6 cellular contexts compared by ENCODE assay signal in the genomic region with DNA sequence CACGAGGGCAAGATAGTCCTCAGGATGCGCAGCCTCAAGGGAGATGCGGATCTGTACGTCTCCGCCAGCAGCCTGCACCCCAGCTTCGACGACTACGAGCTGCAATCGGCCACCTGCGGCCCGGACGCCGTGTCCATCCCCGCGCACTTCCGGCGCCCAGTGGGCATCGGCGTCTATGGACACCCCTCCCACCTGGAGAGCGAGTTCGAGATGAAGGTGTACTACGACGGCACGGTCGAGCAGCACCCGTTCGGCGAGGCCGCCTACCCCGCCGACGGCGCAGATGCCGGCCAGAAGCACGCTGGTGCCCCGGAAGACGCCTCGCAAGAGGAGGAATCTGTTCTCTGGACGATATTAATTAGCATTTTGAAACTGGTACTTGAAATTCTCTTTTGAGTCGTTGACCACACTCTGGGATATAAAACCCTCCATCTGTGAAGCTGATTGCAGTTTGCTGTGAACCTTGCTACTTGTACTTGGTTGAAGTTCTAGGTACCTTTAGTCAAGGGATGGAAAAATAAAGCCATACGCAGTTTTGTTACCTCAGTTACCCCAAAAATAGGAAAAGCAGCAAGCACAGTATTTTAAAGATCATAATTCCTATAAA. TPM values are rescaled to one million over a fixed set of nuclear protein-coding genes. Genes with fewer than 3 reads are reported as not detected.
DNase-seq lines count a peak whose midpoint lies in the region; ATAC-seq and TF ChIP-seq lines count a peak whose summit lies in the region.

No MANE protein-coding gene starts in this region.

- intact Hi-C loops in right lobe of liver (cut with DNase I) = no loop called here
- intact Hi-C loops in aorta (cut with DNase I) = loop anchor here (1.0 to 10.0 kb wide), 3 partner anchors 20 to 52 kb away; a partner anchor contains a TSS

- 2% methylated on average over 12 of the region's 41 CpGs for WGBS in right lobe of liver (ENCODE audit: insufficient coverage, low coverage, low lambda C conversion rate, missing lambda C conversion rate)
- WGBS in aorta, 2 donors = 1% methylated on average over 41 of the region's 41 CpGs

- H3K9me3 ChIP-seq in right lobe of liver = no peaks in the 10 kb centered on the region
- H3K9me3 ChIP-seq in aorta (ENCODE audit: control insufficient read depth, low read length) = no peaks in the 10 kb centered on the region

- TF ChIP-seq POLR2A in right lobe of liver (IDR thresholded peaks at IDR 0.05) = no peak

- TF ChIP-seq CTCF in right lobe of liver (IDR thresholded peaks at IDR 0.05) = no peak

- H3K4me1 ChIP-seq in right lobe of liver (peaks cover 0 to 24% (median 12%) of the 10 kb centered on the region in 4 donors), aorta (ENCODE audit: control insufficient read depth in 1 of 2, insufficient read depth in 2 of 2, low read length in 2 of 2) (no peaks in the 10 kb centered on the region)

- peak overlapping the region; percentile 68 to 90 (median 79) for H3K27ac ChIP-seq in right lobe of liver
- peak overlapping the region; percentile 63 to 77 for H3K27ac ChIP-seq in aorta (ENCODE audit: low read depth in 1 of 2, low read length in 2 of 2)

- H3K27me3 ChIP-seq in right lobe of liver (no peaks in the 10 kb centered on the region), aorta (ENCODE audit: control insufficient read depth in 1 of 2, insufficient read depth in 2 of 2, low read length in 1 of 2) (no peaks in the 10 kb centered on the region)

- DNase-seq in DMS79 (lab: John Stamatoyannopoulos, UW) (peak; percentile 22), DMS79 treated with DMSO at 0.1 percent for 48 hours (lab: John Stamatoyannopoulos, UW) (no peak), HT-29 (ENCODE audit: low spot score) (peak; percentile 60), right lobe of liver (peak in 1 of 3 donors; percentile 66), aorta (no peak)
- peak; percentile 20 for DNase-seq in activated T-helper 9 cell treated with anti-CD3 and anti-CD28 coated beads, Interleukin-2, amount 50 U/mL, for 16 hours (ENCODE audit: low read depth)

- no peaks in the 10 kb centered on the region for H3K36me3 ChIP-seq in right lobe of liver
- no peaks in the 10 kb centered on the region for H3K36me3 ChIP-seq in aorta (ENCODE audit: control insufficient read depth in 1 of 2, insufficient read depth in 2 of 2, low read length in 1 of 2)

- H3K4me3 ChIP-seq in right lobe of liver (peak overlapping the region; percentile 70 to 95 (median 89)), aorta (ENCODE audit: low read length in 2 of 2) (peak overlapping the region; percentile 52 to 59)

- ATAC-seq in right lobe of liver (peak in 3 of 4 donors; percentile 0 to 30 (median 5)), aorta (ENCODE audit: low FRiP score) (no peak)

RNA-seq across cellular contexts. Expression of a gene that starts 0.8 kb away (rescaled TPM):
- total RNA-seq in HT-29 (2014; rRNA removed; shearing (Covaris generic)) = 39.1 and 41.3 TPM in 2 replicates
- total RNA-seq in right lobe of liver (10 to 100 TPM; 17.2 to 38.2 (median 22.6) TPM), aorta (10 to 100 TPM; 18.3 to 20.6 TPM)
- 1 to 10 TPM; 7.9 to 9.0 TPM for polyA plus RNA-seq in aorta

RNA-seq across cellular contexts. Expression of a gene that starts 0.9 kb away (rescaled TPM):
- 38.3 and 44.7 TPM in 2 replicates for total RNA-seq in HT-29 (2014; rRNA removed; shearing (Covaris generic))
- 10 to 100 TPM in 5 of 6 experiments, 1 to 10 TPM in 1; 8.2 to 26.8 (median 12.7) TPM for total RNA-seq in right lobe of liver
- 10 to 100 TPM; 30.0 to 50.7 TPM for total RNA-seq in aorta
- 10 to 100 TPM in 1 of 2 donors, 1 to 10 TPM in 1; 4.5 to 58.7 TPM for polyA plus RNA-seq in aorta

RNA-seq across cellular contexts. Expression of a gene that starts 21.6 kb away (rescaled TPM):
- 20.0 and 20.1 TPM in 2 replicates for total RNA-seq in HT-29 (2014; rRNA removed; shearing (Covaris generic))
- total RNA-seq in right lobe of liver = 10 to 100 TPM; 19.9 to 31.4 (median 25.0) TPM
- 10 to 100 TPM; 59.4 to 59.8 TPM for total RNA-seq in aorta
- 10 to 100 TPM; 49.9 to 54.3 TPM for polyA plus RNA-seq in aorta

RNA-seq across cellular contexts. Expression of a gene that starts 48.6 kb away (rescaled TPM):
- total RNA-seq in HT-29 (2014; rRNA removed; shearing (Covaris generic)) = 1.7 and 3.2 TPM in 2 replicates
- under 1 TPM; 0.43 to 0.82 (median 0.68) TPM for total RNA-seq in right lobe of liver
- 1 to 10 TPM; 1.2 to 2.8 TPM for total RNA-seq in aorta
- 1 to 10 TPM; 1.6 to 1.9 TPM for polyA plus RNA-seq in aorta

RNA-seq across cellular contexts. Expression of a gene that starts 48.7 kb away (rescaled TPM):
- total RNA-seq in HT-29 (2014; rRNA removed; shearing (Covaris generic)) = 7.1 and 10.9 TPM in 2 replicates
- total RNA-seq in right lobe of liver (10 to 100 TPM; 11.1 to 24.4 (median 15.2) TPM), aorta (10 to 100 TPM; 15.0 to 29.3 TPM)
- polyA plus RNA-seq in aorta = 10 to 100 TPM; 10.3 to 72.8 TPM

Comparison
In these comparisons a context has a peak if more than half of its experiments do, and no peak if none do; other contexts are left out.
1. DNase-seq: peak in DMS79 (single experiment), HT-29 (single experiment) and activated T-helper 9 cell treated with anti-CD3 and anti-CD28 coated beads, Interleukin-2, amount 50 U/mL, for 16 hours (single experiment); none in DMS79 treated with DMSO at 0.1 percent for 48 hours (single experiment) and aorta (0 of 2).
2. intact Hi-C loops: an anchor here in aorta (1.0 to 10.0 kb wide); none called in right lobe of liver.